26 cellular contexts compared by ENCODE assay signal in the genomic region with DNA sequence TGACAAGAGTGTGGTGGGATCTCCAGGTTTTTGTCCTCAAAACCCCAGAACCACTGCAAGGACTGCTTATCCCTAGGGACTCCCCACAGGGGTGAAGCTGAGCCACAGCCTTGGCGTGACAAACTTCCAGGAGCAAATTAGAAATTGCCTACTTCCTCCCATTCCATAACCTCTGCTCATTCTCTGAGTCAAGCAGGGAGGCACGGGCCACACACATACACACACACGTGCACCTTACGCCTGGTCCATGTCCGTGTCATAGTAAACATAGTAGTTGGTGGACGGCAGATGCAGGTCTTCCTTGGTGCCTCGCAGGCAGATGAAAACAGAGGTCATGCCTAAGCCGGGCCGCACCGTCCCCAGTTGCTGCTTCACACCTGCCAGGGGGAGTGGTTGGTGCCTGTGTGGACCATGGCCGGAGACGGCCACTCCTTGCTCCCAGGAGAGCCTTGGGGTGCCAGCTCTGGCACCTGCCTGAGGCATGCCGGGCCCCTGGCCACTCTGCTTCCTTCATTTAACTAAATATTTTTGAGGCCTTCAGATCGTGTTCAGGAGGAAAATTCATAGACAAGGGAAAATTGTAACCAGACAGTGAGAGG.
"Had no signal": no experiment of that assay in that cellular context is flagged by ENCODE, and none has a peak within 500 bp of the region (broad histone marks: within the 10 kb centered on the region; RNA-seq: fewer than 3 reads in every experiment).

No MANE protein-coding gene starts in this region.

- H3K36me3 ChIP-seq: cardiac muscle cell had no signal

- H3K27me3 ChIP-seq: brain microvascular endothelial cell, cardiac muscle cell, SJCRH30 had no signal

- DNase-seq: activated CD4-positive, alpha-beta T cell treated with anti-CD3 and anti-CD28 coated beads for 48 hours; activated CD4-positive, alpha-beta T cell treated with anti-CD3 and anti-CD28 coated beads, Interleukin-2, amount 50 U/mL, for 4 hours; activated CD4-positive, CD25-positive, alpha-beta regulatory T cell treated with anti-CD3 and anti-CD28 coated beads, Interleukin-2, amount 50 U/mL, for 72 hours; activated gamma-delta T cell; activated naive CD4-positive, alpha-beta T cell treated with anti-CD3 and anti-CD28 coated beads for 36 hours; activated T-cell treated with anti-CD3 and anti-CD28 coated beads for 4 hours; activated T-cell treated with anti-CD3 and anti-CD28 coated beads, Interleukin-2, amount 50 U/mL, for 48 hours; brain microvascular endothelial cell; NCI-H1092; NCI-H1417 treated with DMSO at 0.1 percent for 48 hours; NCI-H1694; NCI-H2029; NCI-H2107; NCI-H345; NCI-H510A; NCI-H526 treated with DMSO at 0.1 percent for 48 hours; NCI-H82; Right ventricle myocardium superior; RPMI8226; SJCRH30; SW 1271 had no signal

- H3K27me3 Mint-ChIP-seq: activated naive CD8-positive, alpha-beta T cell; activated T-helper 17 cell treated with anti-CD3 and anti-CD28 coated beads, Interleukin-2, amount 50 U/mL, for 72 hours had no signal

- H3K4me1 ChIP-seq: SJCRH30 had no signal

- H3K4me3 Mint-ChIP-seq: activated naive CD4-positive, alpha-beta T cell treated with anti-CD3 and anti-CD28 coated beads for 36 hours; activated naive CD8-positive, alpha-beta T cell; activated T-helper 17 cell treated with anti-CD3 and anti-CD28 coated beads, Interleukin-2, amount 50 U/mL, for 72 hours; WTC11 had no signal

- H3K27ac Mint-ChIP-seq: activated naive CD4-positive, alpha-beta T cell treated with anti-CD3 and anti-CD28 coated beads for 36 hours; activated naive CD8-positive, alpha-beta T cell; activated T-helper 17 cell treated with anti-CD3 and anti-CD28 coated beads, Interleukin-2, amount 50 U/mL, for 72 hours; WTC11 had no signal

- H3K9me3 Mint-ChIP-seq: activated naive CD4-positive, alpha-beta T cell treated with anti-CD3 and anti-CD28 coated beads for 36 hours; activated T-helper 17 cell treated with anti-CD3 and anti-CD28 coated beads, Interleukin-2, amount 50 U/mL, for 72 hours; WTC11 had no signal

- H3K4me1 Mint-ChIP-seq: activated T-helper 17 cell treated with anti-CD3 and anti-CD28 coated beads, Interleukin-2, amount 50 U/mL, for 72 hours had no signal

- H3K9me3 ChIP-seq: SJCRH30 had no signal

- H3K4me3 ChIP-seq: cardiac muscle cell, SJCRH30 had no signal

- H3K27ac ChIP-seq: brain microvascular endothelial cell, cardiac muscle cell, KMS-11, SJCRH30 had no signal
